In the genomic region with DNA sequence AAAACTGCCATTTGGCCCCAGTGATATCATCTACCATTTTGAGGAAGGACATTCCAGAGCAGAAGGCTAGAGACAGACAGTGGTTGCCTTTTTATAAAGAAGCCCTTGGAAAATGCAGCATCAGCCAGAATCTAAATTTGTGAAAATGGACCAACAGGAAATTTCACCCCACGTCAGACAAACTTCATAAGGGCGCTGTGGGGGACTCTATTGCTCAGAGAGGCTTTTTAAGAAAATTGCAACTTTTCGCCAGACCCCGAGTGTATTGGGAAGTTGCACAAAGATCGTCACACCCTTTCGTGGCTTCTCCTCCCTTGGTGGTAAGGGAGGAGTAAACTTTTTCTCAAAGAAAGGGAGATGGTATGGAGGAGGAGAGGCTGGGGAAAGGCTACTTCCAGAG, we compare ENCODE assay signal across 9 cellular contexts. TPM values are rescaled to one million over a fixed set of nuclear protein-coding genes. Genes with fewer than 3 reads are reported as not detected.
"Had no signal": no experiment of that assay in that cellular context is flagged by ENCODE, and none has a peak within 500 bp of the region (broad histone marks: within the 10 kb centered on the region; RNA-seq: fewer than 3 reads in every experiment).

No MANE protein-coding gene starts in this region.

- H3K36me3 Mint-ChIP-seq: IgD-negative memory B cell had no signal

- H2AFZ ChIP-seq: GM23248 had no signal

- ATAC-seq: HCT116, HepG2 had no signal

- H3K4me3 Mint-ChIP-seq: HFFc6, IgD-negative memory B cell had no signal

- H3K27ac Mint-ChIP-seq: HFFc6 had no signal

- H3K9me3 Mint-ChIP-seq: HFFc6, IgD-negative memory B cell had no signal

- H3K36me3 ChIP-seq: HAP-1 had no signal

- H3K9ac ChIP-seq: GM23248 had no signal

- H3K4me1 ChIP-seq: HAP-1 had no signal

- DNase-seq: GM23248, H7, HFFc6 had no signal

- H3K27ac ChIP-seq: GM23248, HL-60 had no signal

- H3K9me3 ChIP-seq: HAP-1 had no signal

- FAIRE-seq: HepG2 had no signal

- H3K4me3 ChIP-seq: GM23248, HAP-1 had no signal

RNA-seq across cellular contexts. Expression of gene ALX4, which starts 12.3 kb away (rescaled TPM):
- total RNA-seq: GM23248, H7, HepG2, HT1080 had no signal
- polyA plus RNA-seq: GM23248, HepG2, IgD-negative memory B cell had no signal
